Comparison of ENCODE assay signal across 13 cellular contexts in genomic region chrX:10099411-10099810, GRCh38. TPM values are rescaled to one million over a fixed set of nuclear protein-coding genes. Genes with fewer than 3 reads are reported as not detected.
DNase-seq lines count a peak whose midpoint lies in the region; ATAC-seq and TF ChIP-seq lines count a peak whose summit lies in the region.
"Had no signal": no experiment of that assay in that cellular context is flagged by ENCODE, and none has a peak within 500 bp of the region (broad histone marks: within the 10 kb centered on the region; RNA-seq: fewer than 3 reads in every experiment).

No MANE protein-coding gene starts in this region.

- CTCF ChIA-PET in activated CD4-positive, alpha-beta memory T cell treated with anti-CD3 and anti-CD28 coated beads for 36 hours (lab: Charles Lee), result interaction anchor here (1.0 to 5.3 kb wide), 4 partner anchors 19 to 112 kb away, joined by 4 to 40 read pairs (median 5); no protein-coding TSS in a partner anchor

- no peaks in the 10 kb centered on the region for H3K9me3 Mint-ChIP-seq in activated CD4-positive, alpha-beta memory T cell treated with anti-CD3 and anti-CD28 coated beads for 36 hours

- H3K4me1 ChIP-seq in spleen, result peaks cover 0 to 44% (median 19%) of the 10 kb centered on the region in 6 donors

- TF ChIP-seq POLR2A in spleen (IDR thresholded peaks at IDR 0.05), result no peak

- peak overlapping the region in 7 of 8 donors; percentile 22 to 85 (median 83) for H3K27ac ChIP-seq in spleen

- H3K27me3 ChIP-seq in spleen (replicated peaks in 1 of 7), result no peaks in the 10 kb centered on the region

- no peaks in the 10 kb centered on the region for H3K9me3 ChIP-seq in spleen

- H3K36me3 ChIP-seq in spleen, result peaks cover 0 to 33% (median 0%) of the 10 kb centered on the region in 6 donors

- no peak for TF ChIP-seq CTCF in fibroblast of villous mesenchyme (IDR thresholded peaks at IDR 0.05; ENCODE audit: insufficient read depth, low read depth, low read length)
- no peak for TF ChIP-seq CTCF in spleen (IDR thresholded peaks at IDR 0.05 in 8 of 11, conservative IDR thresholded peaks at IDR 0.05 in 3 of 11)

- no peaks in the 10 kb centered on the region for H3K27me3 Mint-ChIP-seq in activated CD4-positive, alpha-beta memory T cell treated with anti-CD3 and anti-CD28 coated beads for 36 hours

- H3K4me1 Mint-ChIP-seq in activated CD4-positive, alpha-beta memory T cell treated with anti-CD3 and anti-CD28 coated beads for 36 hours (ENCODE audit: low read depth), result peaks cover 46% of the 10 kb centered on the region
- H3K4me1 Mint-ChIP-seq: endodermal cell had no signal

- POLR2A ChIA-PET in activated CD4-positive, alpha-beta memory T cell treated with anti-CD3 and anti-CD28 coated beads for 36 hours (lab: Charles Lee), result interaction anchor here (2.3 kb wide), 1 partner anchor 12 kb away, joined by 14 read pairs; no protein-coding TSS in a partner anchor

- H3K27ac Mint-ChIP-seq in activated CD4-positive, alpha-beta memory T cell treated with anti-CD3 and anti-CD28 coated beads for 36 hours, result peak overlapping the region; percentile 90
- H3K27ac Mint-ChIP-seq: endodermal cell had no signal

- H3K4me3 Mint-ChIP-seq in activated CD4-positive, alpha-beta memory T cell treated with anti-CD3 and anti-CD28 coated beads for 36 hours, result peak overlapping the region; percentile 69
- H3K4me3 Mint-ChIP-seq: endodermal cell had no signal

- intact Hi-C loops in activated CD4-positive, alpha-beta memory T cell treated with anti-CD3 and anti-CD28 coated beads for 36 hours (cut with micrococcal nuclease), result loop anchor here (5.0 to 10.0 kb wide), 7 partner anchors 87 to 1665 kb away; partner anchors contain the start of gene HCCS
- intact Hi-C loops in spleen (cut with DNase I; ENCODE audit: low total_unique reads), result no loop called here

- 44 to 57% (median 50%) methylated on average over 5 of the region's 5 CpGs for WGBS in spleen, 5 donors

- no peak overlapping the region for H3K4me3 ChIP-seq in fibroblast of villous mesenchyme (ENCODE audit: low read depth, low read length)
- H3K4me3 ChIP-seq in spleen, result peak overlapping the region in 6 of 8 donors; percentile 28 to 66 (median 35)

- DNase-seq in EH (ENCODE audit: low read depth) (peak; percentile 19), fibroblast of villous mesenchyme (ENCODE audit: low read depth) (peak; percentile 34), spleen (no peak), NOMO-1 treated with DMSO at 0.1 percent for 48 hours (lab: John Stamatoyannopoulos, UW; ENCODE audit: unreplicated experiment) (no peak)
- DNase-seq in activated CD4-positive, alpha-beta memory T cell treated with anti-CD3 and anti-CD28 coated beads for 36 hours, result no peak
- DNase-seq: DMS53; endodermal cell; NCI-H526; stimulated activated CD4-positive, alpha-beta T cell treated with anti-CD3 and anti-CD28 coated beads, Interleukin-4, amount 100 ng/mL, for 1 hour had no signal

- ATAC-seq in HG02840 (IDR thresholded peaks at IDR 0.05; ENCODE audit: low FRiP score, unreplicated experiment) (no peak), HG02588 (IDR thresholded peaks at IDR 0.05; ENCODE audit: unreplicated experiment) (no peak), GM21526 (IDR thresholded peaks at IDR 0.05; ENCODE audit: low FRiP score, unreplicated experiment) (no peak)

- no peaks in the 10 kb centered on the region for H3K36me3 Mint-ChIP-seq in activated CD4-positive, alpha-beta memory T cell treated with anti-CD3 and anti-CD28 coated beads for 36 hours

RNA-seq across cellular contexts. Expression of gene CLCN4, which starts 57.4 kb away (rescaled TPM):
- total RNA-seq in activated CD4-positive, alpha-beta memory T cell treated with anti-CD3 and anti-CD28 coated beads for 36 hours, result not detected
- 1.3 and 2.3 TPM in 2 replicates for total RNA-seq in fibroblast of villous mesenchyme
- total RNA-seq in spleen, result 10 to 100 TPM in 1 of 7 donors, 1 to 10 TPM in 6; 4.8 to 10.9 (median 5.3) TPM
- polyA plus RNA-seq in spleen, result under 1 TPM; 0.63 to 0.85 (median 0.64) TPM
- total RNA-seq: T-helper 1 cell treated with Interleukin-12 subunit alpha and Interleukin-12 subunit beta and Interleukin-4 antibody, amounts not matched to agents 30 ng/mL and 1 ng/mL, for 36 hours had no signal

Comparison
In these comparisons a context has a peak if more than half of its experiments do, and no peak if none do; other contexts are left out.
1. DNase-seq: peak in EH (single experiment) and fibroblast of villous mesenchyme (single experiment); none in activated CD4-positive, alpha-beta memory T cell treated with anti-CD3 and anti-CD28 coated beads for 36 hours (single experiment), spleen (single experiment) and NOMO-1 treated with DMSO at 0.1 percent for 48 hours (single experiment).